In the genomic region with DNA sequence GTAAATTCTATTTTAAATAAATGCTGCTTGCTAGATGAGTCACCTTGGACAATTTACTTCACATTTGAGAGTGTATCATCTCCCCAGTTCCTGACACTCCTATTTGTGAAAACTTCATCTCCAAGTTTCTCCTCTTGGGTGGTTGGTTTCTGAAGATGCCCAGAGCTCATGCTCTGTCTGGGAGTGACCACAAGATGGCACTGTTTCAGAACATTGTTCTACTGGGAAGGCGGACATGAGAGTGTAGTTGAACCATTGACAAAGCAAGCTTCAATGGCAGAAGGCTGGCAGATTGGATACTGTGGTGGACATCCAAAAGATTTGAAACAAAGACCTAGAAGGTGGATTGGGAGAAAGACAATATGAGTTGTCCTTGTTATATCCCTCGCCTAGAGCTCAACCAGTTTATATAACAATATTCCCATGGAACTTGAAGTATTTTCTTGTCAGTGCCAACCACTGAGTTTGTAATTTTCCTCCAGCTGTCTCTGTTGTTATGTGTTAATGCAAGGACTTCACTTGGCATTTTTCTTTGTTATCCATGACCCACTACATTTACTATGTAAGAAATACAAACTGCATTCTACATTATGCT, we compare ENCODE assay signal across 8 cellular contexts.
A peak's percentile ranks its signal among the peaks of the same experiment; 100 is the strongest.
DNase-seq lines count a peak whose midpoint lies in the region; ATAC-seq and TF ChIP-seq lines count a peak whose summit lies in the region.

No MANE protein-coding gene starts in this region.

- H3K4me2 ChIP-seq in DND-41 (ENCODE audit: insufficient read depth, low read length), result no peak overlapping the region

- H3K27me3 Mint-ChIP-seq in activated T-helper 17 cell treated with anti-CD3 and anti-CD28 coated beads, Interleukin-2, amount 50 U/mL, for 72 hours, result no peaks in the 10 kb centered on the region

- H3K4me3 ChIP-seq in DND-41 (ENCODE audit: low read depth in 1 of 2, low read length in 2 of 2) (no peak overlapping the region), retinal pigment epithelial cell (ENCODE audit: low read length) (no peak overlapping the region)

- H3K27ac ChIP-seq in DND-41 (ENCODE audit: low read length), result no peak overlapping the region

- no peak overlapping the region for H3K4me3 Mint-ChIP-seq in activated T-helper 17 cell treated with anti-CD3 and anti-CD28 coated beads, Interleukin-2, amount 50 U/mL, for 72 hours

- peaks cover 10% of the 10 kb centered on the region for H3K4me1 Mint-ChIP-seq in activated T-helper 17 cell treated with anti-CD3 and anti-CD28 coated beads, Interleukin-2, amount 50 U/mL, for 72 hours

- no peaks in the 10 kb centered on the region for H3K36me3 ChIP-seq in DND-41 (ENCODE audit: insufficient read depth, low read length)

- H2AFZ ChIP-seq in DND-41 (ENCODE audit: low read depth, low read length), result no peak overlapping the region

- peak; percentile 95 for ATAC-seq in DND-41 (ENCODE audit: insufficient read depth, low read depth)
- ATAC-seq in GM19372 (IDR thresholded peaks at IDR 0.05; ENCODE audit: low read depth, unreplicated experiment), result peak; percentile 83
- peak; percentile 74 for ATAC-seq in HG03196 (IDR thresholded peaks at IDR 0.05; ENCODE audit: unreplicated experiment)
- peak; percentile 47 for ATAC-seq in activated T-helper 17 cell treated with anti-CD3 and anti-CD28 coated beads, Interleukin-2, amount 50 U/mL, for 72 hours (replicated peaks)
- peak; percentile 70 to 82 for ATAC-seq in left cardiac atrium

- TF ChIP-seq CTCF in DND-41 (IDR thresholded peaks at IDR 0.05; ENCODE audit: borderline replicate concordance, extremely low read depth, low read length, poor library complexity, severe bottlenecking) (peak; percentile 88), retinal pigment epithelial cell (conservative IDR thresholded peaks at IDR 0.05; ENCODE audit: low read depth, low read length) (peak; percentile 91)

- no peaks in the 10 kb centered on the region for H3K9me3 ChIP-seq in DND-41 (ENCODE audit: insufficient read depth, low read length, severe bottlenecking)

- no peaks in the 10 kb centered on the region for H4K20me1 ChIP-seq in DND-41 (ENCODE audit: insufficient read depth, low read length)

- H3K4me1 ChIP-seq in DND-41 (ENCODE audit: insufficient read depth, low read length), result no peaks in the 10 kb centered on the region

- H3K36me3 Mint-ChIP-seq in activated T-helper 17 cell treated with anti-CD3 and anti-CD28 coated beads, Interleukin-2, amount 50 U/mL, for 72 hours (ENCODE audit: low read depth), result no peaks in the 10 kb centered on the region

- DNase-seq in DND-41 (peak; percentile 62), NCI-H510A (lab: John Stamatoyannopoulos, UW) (peak; percentile 13), left cardiac atrium (peak; percentile 32), retinal pigment epithelial cell (ENCODE audit: low read depth) (peak; percentile 9), NCI-H1092 treated with DMSO at 0.1 percent for 48 hours (lab: John Stamatoyannopoulos, UW) (no peak)

- H3K27me3 ChIP-seq in DND-41 (ENCODE audit: insufficient read depth, low read length, poor library complexity), result no peaks in the 10 kb centered on the region

- H3K9ac ChIP-seq in DND-41 (ENCODE audit: low read depth, low read length), result no peak overlapping the region

- H3K27ac Mint-ChIP-seq in activated T-helper 17 cell treated with anti-CD3 and anti-CD28 coated beads, Interleukin-2, amount 50 U/mL, for 72 hours, result no peak overlapping the region

- H3K79me2 ChIP-seq in DND-41 (ENCODE audit: insufficient read depth, low read length), result no peaks in the 10 kb centered on the region

- intact Hi-C loops in left cardiac atrium (cut with DNase I), result loop anchor here in 1 of 2 donors (10.0 kb wide), 1 partner anchor 719 kb away; no protein-coding TSS in a partner anchor

- peaks cover 3% of the 10 kb centered on the region for H3K9me3 Mint-ChIP-seq in activated T-helper 17 cell treated with anti-CD3 and anti-CD28 coated beads, Interleukin-2, amount 50 U/mL, for 72 hours
